In the genomic region with DNA sequence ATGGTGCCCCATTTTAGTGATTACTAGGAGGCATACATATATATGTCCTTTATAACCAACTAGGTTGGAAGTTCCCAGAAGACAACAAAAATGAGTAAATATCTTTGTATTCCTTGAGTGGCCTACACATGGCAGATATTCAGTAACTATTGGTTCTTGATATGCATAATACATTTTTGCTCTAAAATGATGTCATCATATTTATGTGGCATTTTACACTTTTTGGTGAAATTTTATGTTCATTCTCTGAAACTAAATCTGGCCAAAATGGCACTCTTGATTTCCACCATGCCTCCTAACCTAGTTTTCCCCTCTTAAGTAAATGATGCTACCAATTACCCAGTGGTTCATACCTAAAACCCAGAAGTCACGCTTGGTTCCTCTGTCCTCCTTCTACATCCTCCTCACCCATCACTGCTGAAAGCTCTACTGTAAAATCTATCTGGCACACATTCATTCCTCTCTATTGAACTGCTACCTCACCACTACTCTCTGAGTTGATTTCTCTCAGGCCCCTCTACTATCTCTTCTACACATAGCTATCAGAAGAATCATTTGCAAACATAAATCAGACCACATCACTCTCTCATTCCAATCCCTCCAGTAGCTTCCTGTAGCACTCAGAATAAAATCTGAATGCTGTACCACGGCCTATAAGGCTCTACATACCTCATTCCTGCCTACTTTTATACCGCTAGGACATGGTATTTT, we compare ENCODE assay signal across 18 cellular contexts. TPM values are rescaled to one million over a fixed set of nuclear protein-coding genes. Genes with fewer than 3 reads are reported as not detected.
DNase-seq lines count a peak whose midpoint lies in the region; ATAC-seq and TF ChIP-seq lines count a peak whose summit lies in the region.
"Had no signal": no experiment of that assay in that cellular context is flagged by ENCODE, and none has a peak within 500 bp of the region (broad histone marks: within the 10 kb centered on the region; RNA-seq: fewer than 3 reads in every experiment).

No MANE protein-coding gene starts in this region.

- no peaks in the 10 kb centered on the region for H3K4me1 ChIP-seq in HEK293 (ENCODE audit: control insufficient read depth, insufficient read depth, low read length)
- H3K4me1 ChIP-seq: A549, BLaER1, Caco-2 had no signal

- CTCF ChIA-PET in HEK293 (lab: Yijun Ruan, JAX), result interaction anchor here (1.0 kb wide), 1 partner anchor 23 kb away, joined by 3 read pairs; no protein-coding TSS in a partner anchor

- H3K4me1 Mint-ChIP-seq in stimulated activated naive CD8-positive, alpha-beta T cell treated with anti-CD3 and anti-CD28 coated beads, Interleukin-15, amount 100 ng/mL, for 72 hours, result peaks cover 27% of the 10 kb centered on the region
- H3K4me1 Mint-ChIP-seq in stimulated activated effector memory CD8-positive, alpha-beta T cell treated with anti-CD3 and anti-CD28 coated beads, Interleukin-12 subunit alpha, Interleukin-12 subunit beta, amount 100 ng/mL, for 72 hours, result peaks cover 15% of the 10 kb centered on the region

- H3K36me3 Mint-ChIP-seq in stimulated activated effector memory CD8-positive, alpha-beta T cell treated with anti-CD3 and anti-CD28 coated beads, Interleukin-12 subunit alpha, Interleukin-12 subunit beta, amount 100 ng/mL, for 72 hours, result peaks cover 4% of the 10 kb centered on the region

- H3K4me3 Mint-ChIP-seq in stimulated activated naive CD8-positive, alpha-beta T cell treated with anti-CD3 and anti-CD28 coated beads, Interleukin-15, amount 100 ng/mL, for 72 hours, result no peak overlapping the region
- H3K4me3 Mint-ChIP-seq in stimulated activated effector memory CD8-positive, alpha-beta T cell treated with anti-CD3 and anti-CD28 coated beads, Interleukin-12 subunit alpha, Interleukin-12 subunit beta, amount 100 ng/mL, for 72 hours, result no peak overlapping the region
- H3K4me3 Mint-ChIP-seq: CD8-positive, alpha-beta memory T cell; HFFc6 had no signal

- POLR2A ChIA-PET in HEK293 (lab: Yijun Ruan, JAX), result no interaction called here

- TF ChIP-seq CTCF in HEK293 (tag by site-specific recombination; IDR thresholded peaks at IDR 0.05) (no peak), choroid plexus epithelial cell (conservative IDR thresholded peaks at IDR 0.05; ENCODE audit: low read depth, low read length) (no peak)

- no peaks in the 10 kb centered on the region for H3K27me3 Mint-ChIP-seq in stimulated activated naive CD8-positive, alpha-beta T cell treated with anti-CD3 and anti-CD28 coated beads, Interleukin-15, amount 100 ng/mL, for 72 hours
- H3K27me3 Mint-ChIP-seq: CD8-positive, alpha-beta memory T cell had no signal

- no peaks in the 10 kb centered on the region for H3K9me3 Mint-ChIP-seq in stimulated activated naive CD8-positive, alpha-beta T cell treated with anti-CD3 and anti-CD28 coated beads, Interleukin-15, amount 100 ng/mL, for 72 hours
- H3K9me3 Mint-ChIP-seq in stimulated activated effector memory CD8-positive, alpha-beta T cell treated with anti-CD3 and anti-CD28 coated beads, Interleukin-12 subunit alpha, Interleukin-12 subunit beta, amount 100 ng/mL, for 72 hours, result no peaks in the 10 kb centered on the region
- H3K9me3 Mint-ChIP-seq: CD8-positive, alpha-beta memory T cell; HFFc6 had no signal

- no peaks in the 10 kb centered on the region for H3K9me3 ChIP-seq in HEK293 (ENCODE audit: control insufficient read depth, insufficient read depth, low read depth, low read length)
- H3K9me3 ChIP-seq: A549, BLaER1, Caco-2, HAP-1 had no signal

- peaks cover 0 to 3% of the 10 kb centered on the region in 2 experiments; a peak in 1 of 3 replicates for H3K36me3 ChIP-seq in HEK293 (ENCODE audit: control insufficient read depth in 2 of 2, insufficient read depth in 1 of 2, low read length in 2 of 2)
- H3K36me3 ChIP-seq: HAP-1 had no signal

- DNase-seq in stimulated activated naive CD8-positive, alpha-beta T cell treated with anti-CD3 and anti-CD28 coated beads, Interleukin-15, amount 100 ng/mL, for 72 hours, result no peak
- DNase-seq in stimulated activated naive CD8-positive, alpha-beta T cell treated with anti-CD3 and anti-CD28 coated beads, Interleukin-15, Interleukin-2, amounts not matched to agents 100 U/mL and 50 U/mL, for 24 hours, result no peak
- DNase-seq in choroid plexus epithelial cell (ENCODE audit: low read depth) (peak; percentile 27), mesenteric fat pad (ENCODE audit: low spot score) (no peak), amygdala (lab: John Stamatoyannopoulos, UW) (no peak)
- no peak for DNase-seq in stimulated activated effector memory CD8-positive, alpha-beta T cell treated with anti-CD3 and anti-CD28 coated beads, Interleukin-12 subunit alpha, Interleukin-12 subunit beta, amount 100 ng/mL, for 72 hours (ENCODE audit: low spot score in 2 of 2)
- DNase-seq: AML-193; Caco-2; CD8-positive, alpha-beta memory T cell; DND-41; HFFc6 had no signal

- no peak overlapping the region for H3K27ac ChIP-seq in HEK293 (ENCODE audit: extremely low read depth, low read depth, low read length)
- H3K27ac ChIP-seq: A549, BLaER1, HL-60 had no signal

- ATAC-seq in stimulated activated naive CD8-positive, alpha-beta T cell treated with anti-CD3 and anti-CD28 coated beads, Interleukin-15, amount 100 ng/mL, for 72 hours, result peak; percentile 39
- ATAC-seq in stimulated activated naive CD8-positive, alpha-beta T cell treated with anti-CD3 and anti-CD28 coated beads, Interleukin-15, Interleukin-2, amounts not matched to agents 100 U/mL and 50 U/mL, for 24 hours, result no peak
- ATAC-seq in stimulated activated effector memory CD8-positive, alpha-beta T cell treated with anti-CD3 and anti-CD28 coated beads, Interleukin-12 subunit alpha, Interleukin-12 subunit beta, amount 100 ng/mL, for 72 hours, result peak; percentile 68
- no peak for ATAC-seq in GM18502 (IDR thresholded peaks at IDR 0.05; ENCODE audit: poor library complexity, unreplicated experiment)
- ATAC-seq: A549, K562 had no signal

- H3K27ac Mint-ChIP-seq in stimulated activated naive CD8-positive, alpha-beta T cell treated with anti-CD3 and anti-CD28 coated beads, Interleukin-15, amount 100 ng/mL, for 72 hours, result no peak overlapping the region
- H3K27ac Mint-ChIP-seq in stimulated activated effector memory CD8-positive, alpha-beta T cell treated with anti-CD3 and anti-CD28 coated beads, Interleukin-12 subunit alpha, Interleukin-12 subunit beta, amount 100 ng/mL, for 72 hours, result no peak overlapping the region
- H3K27ac Mint-ChIP-seq: CD8-positive, alpha-beta memory T cell; HFFc6 had no signal

- no peak overlapping the region for H3K4me3 ChIP-seq in HEK293 (ENCODE audit: low read depth, low read length)
- H3K4me3 ChIP-seq in choroid plexus epithelial cell (ENCODE audit: low read depth, low read length), result no peak overlapping the region
- H3K4me3 ChIP-seq: A549, BLaER1, HAP-1, K562 had no signal

TF ChIP-seq in HEK293, 187 proteins besides CTCF, POLR2A, EP300 and RAD21:
- TF ChIP-seq ZNF777 (tag by site-specific recombination; IDR thresholded peaks at IDR 0.05; ENCODE audit: borderline replicate concordance), result no peak
- TF ChIP-seq ATF2 (tag by site-specific recombination; IDR thresholded peaks at IDR 0.05; ENCODE audit: low read depth), result peak; percentile 67; the same call in 1 of the 2 replicates

RNA-seq across cellular contexts. Expression of gene SLC10A7, which starts 13.4 kb away (rescaled TPM):
- total RNA-seq in mesenteric fat pad, result 12.0 TPM

Comparison
In these comparisons a context has a peak if more than half of its experiments do, and no peak if none do; other contexts are left out.
1. ATAC-seq: peak in stimulated activated naive CD8-positive, alpha-beta T cell treated with anti-CD3 and anti-CD28 coated beads, Interleukin-15, amount 100 ng/mL, for 72 hours (single experiment) and stimulated activated effector memory CD8-positive, alpha-beta T cell treated with anti-CD3 and anti-CD28 coated beads, Interleukin-12 subunit alpha, Interleukin-12 subunit beta, amount 100 ng/mL, for 72 hours (single experiment); none in stimulated activated naive CD8-positive, alpha-beta T cell treated with anti-CD3 and anti-CD28 coated beads, Interleukin-15, Interleukin-2, amounts not matched to agents 100 U/mL and 50 U/mL, for 24 hours (single experiment) and GM18502 (single experiment).